26 cellular contexts compared by ENCODE assay signal in the genomic region with DNA sequence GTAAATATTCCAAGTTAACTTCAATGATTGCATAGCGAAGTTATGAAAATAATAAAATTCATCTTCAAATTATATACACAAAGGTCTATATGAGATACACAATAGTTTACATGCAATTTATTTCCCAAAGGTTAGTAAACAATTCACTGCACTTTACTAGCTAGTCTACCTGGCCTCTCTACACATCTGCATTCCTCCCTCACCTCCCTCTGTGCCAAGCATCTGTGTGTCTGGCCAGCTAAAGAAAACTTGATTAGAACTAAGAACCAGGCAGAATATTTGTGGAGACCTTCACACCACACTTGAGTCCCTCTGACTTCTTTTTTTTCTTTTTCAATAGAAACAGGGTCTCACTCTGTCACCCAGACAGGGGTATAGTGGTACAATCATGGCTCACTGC.
"Had no signal": no experiment of that assay in that cellular context is flagged by ENCODE, and none has a peak within 500 bp of the region (broad histone marks: within the 10 kb centered on the region; RNA-seq: fewer than 3 reads in every experiment).

No MANE protein-coding gene starts in this region.

- ATAC-seq: esophagus mucosa; foreskin keratinocyte; left cardiac atrium; left lung; mucosa of descending colon; natural killer cell treated with Interleukin-12 subunit alpha and Interleukin-12 subunit beta and Interleukin-15 and Interleukin-18, amount 100 ng/mL, for 72 hours; stimulated activated memory B cell treated with anti-CD40 and anti-IgM and Interleukin-4, amounts not matched to agents 10 μg/mL and 1 μg/mL and 100 μg/mL, for 72 hours; stimulated activated naive CD8-positive, alpha-beta T cell treated with anti-CD3 and anti-CD28 coated beads, Interleukin-15, Interleukin-2, amounts not matched to agents 100 U/mL and 50 U/mL, for 24 hours; upper lobe of right lung had no signal

- H3K36me3 Mint-ChIP-seq: natural killer cell treated with Interleukin-12 subunit alpha and Interleukin-12 subunit beta and Interleukin-15 and Interleukin-18, amount 100 ng/mL, for 72 hours had no signal

- H3K4me1 Mint-ChIP-seq: endodermal cell; naive B cell; neural crest cell; stimulated activated memory B cell treated with anti-CD40 and anti-IgM and Interleukin-4, amounts not matched to agents 10 μg/mL and 1 μg/mL and 100 μg/mL, for 72 hours had no signal

- DNase-seq: colonic mucosa; effector CD8-positive, alpha-beta T cell; endodermal cell; foreskin keratinocyte; glutamatergic neuron; heart right ventricle; hippocampal formation; left cardiac atrium; left lung; mesenchymal stem cell; mucosa of descending colon; naive B cell; sigmoid colon; stimulated activated CD4-positive, alpha-beta T cell treated with anti-CD3 and anti-CD28 coated beads, Interleukin-4, amount 100 ng/mL, for 4 hours; stimulated activated naive CD8-positive, alpha-beta T cell treated with anti-CD3 and anti-CD28 coated beads, Interleukin-15, Interleukin-2, amounts not matched to agents 100 U/mL and 50 U/mL, for 24 hours; substantia nigra; testis; transverse colon; upper lobe of right lung; uterus had no signal

- H3K27ac Mint-ChIP-seq: dendritic cell treated with granulocyte-macrophage colony-stimulating factor and Interleukin-4, amounts not matched to agents 40 ng/mL and 50 ng/mL, for 4 days; endodermal cell; mesothelial cell of epicardium; natural killer cell treated with Interleukin-12 subunit alpha and Interleukin-12 subunit beta and Interleukin-15 and Interleukin-18, amount 100 ng/mL, for 72 hours; stimulated activated memory B cell treated with anti-CD40 and anti-IgM and Interleukin-4, amounts not matched to agents 10 μg/mL and 1 μg/mL and 100 μg/mL, for 72 hours had no signal

- H3K27me3 Mint-ChIP-seq: dendritic cell treated with granulocyte-macrophage colony-stimulating factor and Interleukin-4, amounts not matched to agents 40 ng/mL and 50 ng/mL, for 4 days; naive B cell; natural killer cell treated with Interleukin-12 subunit alpha and Interleukin-12 subunit beta and Interleukin-15 and Interleukin-18, amount 100 ng/mL, for 72 hours; stimulated activated memory B cell treated with anti-CD40 and anti-IgM and Interleukin-4, amounts not matched to agents 10 μg/mL and 1 μg/mL and 100 μg/mL, for 72 hours had no signal

- H3K4me3 Mint-ChIP-seq: dendritic cell treated with granulocyte-macrophage colony-stimulating factor and Interleukin-4, amounts not matched to agents 40 ng/mL and 50 ng/mL, for 4 days; endodermal cell; mesothelial cell of epicardium; naive B cell; natural killer cell treated with Interleukin-12 subunit alpha and Interleukin-12 subunit beta and Interleukin-15 and Interleukin-18, amount 100 ng/mL, for 72 hours; neural crest cell; stimulated activated memory B cell treated with anti-CD40 and anti-IgM and Interleukin-4, amounts not matched to agents 10 μg/mL and 1 μg/mL and 100 μg/mL, for 72 hours had no signal

- H3K9me3 Mint-ChIP-seq: dendritic cell treated with granulocyte-macrophage colony-stimulating factor and Interleukin-4, amounts not matched to agents 40 ng/mL and 50 ng/mL, for 4 days; endodermal cell; mesothelial cell of epicardium; naive B cell; natural killer cell treated with Interleukin-12 subunit alpha and Interleukin-12 subunit beta and Interleukin-15 and Interleukin-18, amount 100 ng/mL, for 72 hours; neural crest cell; stimulated activated memory B cell treated with anti-CD40 and anti-IgM and Interleukin-4, amounts not matched to agents 10 μg/mL and 1 μg/mL and 100 μg/mL, for 72 hours had no signal
